In the genomic region with DNA sequence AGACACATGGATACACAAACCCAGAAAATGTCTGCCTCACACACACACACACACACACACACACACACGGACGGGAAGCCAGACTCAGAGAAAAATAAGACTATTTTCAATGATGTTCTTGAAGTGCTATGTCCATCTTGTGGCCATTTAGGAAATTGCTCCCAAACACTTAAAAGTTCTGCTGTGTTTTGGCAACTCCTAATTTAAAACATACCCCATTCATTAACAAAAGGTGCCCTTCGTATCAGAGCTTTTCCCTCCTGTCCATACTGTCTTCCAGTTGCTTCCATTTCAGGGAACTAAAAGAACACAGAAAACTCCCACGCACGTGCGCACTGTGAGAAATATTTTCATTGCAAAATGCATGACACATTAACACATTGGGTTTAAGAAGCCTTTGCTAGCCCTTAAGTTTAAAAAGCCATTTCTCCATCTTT, we compare ENCODE assay signal across 8 cellular contexts. TPM values are rescaled to one million over a fixed set of nuclear protein-coding genes. Genes with fewer than 3 reads are reported as not detected.
DNase-seq lines count a peak whose midpoint lies in the region; ATAC-seq, FAIRE-seq and TF ChIP-seq lines count a peak whose summit lies in the region.

No MANE protein-coding gene starts in this region.

- H3K9me2 ChIP-seq in Loucy (replicated peaks; ENCODE audit: low read depth, low read length): no peaks in the 10 kb centered on the region

- no peaks in the 10 kb centered on the region for H3F3A ChIP-seq in Loucy (ENCODE audit: low read depth)

- H2AFZ ChIP-seq in Loucy (ENCODE audit: low read length): peak overlapping the region; percentile 62

- no peaks in the 10 kb centered on the region for H3K9me3 Mint-ChIP-seq in naive B cell

- H3K4me3 ChIP-seq in AG04449 (ENCODE audit: low read depth, low read length) (no peak overlapping the region), Loucy (ENCODE audit: low read length, poor library complexity, severe bottlenecking) (no peak overlapping the region), RWPE2 (ENCODE audit: severe bottlenecking) (no peak overlapping the region)

- TF ChIP-seq CTCF in AG04449 (IDR thresholded peaks at IDR 0.05; ENCODE audit: insufficient read depth, low read length, missing control alignments) (peak; percentile 51), GM12873 (IDR thresholded peaks at IDR 0.05; ENCODE audit: insufficient read depth, low read depth, low read length, missing control alignments) (peak; percentile 73), Loucy (conservative IDR thresholded peaks at IDR 0.05; ENCODE audit: low read length) (peak; percentile 78), RWPE2 (IDR thresholded peaks at IDR 0.05; ENCODE audit: poor library complexity, severe bottlenecking) (peak; percentile 93)

- H3K4me1 Mint-ChIP-seq in naive B cell: peaks cover 0 to 5% (median 0%) of the 10 kb centered on the region in 3 donors

- H3K27me3 ChIP-seq in Loucy (ENCODE audit: insufficient read depth, low read length, poor library complexity, severe bottlenecking): no peaks in the 10 kb centered on the region
- H3K27me3 ChIP-seq in RWPE2 (ENCODE audit: insufficient read depth, poor library complexity, severe bottlenecking): no peaks in the 10 kb centered on the region

- CTCF ChIA-PET in AG04449 (lab: Yijun Ruan, JAX): interaction anchor here (0.6 to 7.1 kb wide), 17 partner anchors 9 to 1061 kb away, joined by 3 to 59 read pairs (median 4); no protein-coding TSS in a partner anchor

- no peaks in the 10 kb centered on the region for H3K79me2 ChIP-seq in Loucy (ENCODE audit: insufficient read depth, low read length)

- no peaks in the 10 kb centered on the region for H3K36me3 ChIP-seq in Loucy (ENCODE audit: insufficient read depth, low read length)
- H3K36me3 ChIP-seq in RWPE2 (ENCODE audit: low read depth): no peaks in the 10 kb centered on the region

- H3K4me1 ChIP-seq in Loucy (ENCODE audit: insufficient read depth, low read length, poor library complexity, severe bottlenecking): no peaks in the 10 kb centered on the region
- no peaks in the 10 kb centered on the region for H3K4me1 ChIP-seq in RWPE2 (ENCODE audit: insufficient read depth, poor library complexity, severe bottlenecking)

- DNase-seq in AG04449 (ENCODE audit: low read depth, low spot score) (peak; percentile 40), RWPE2 (ENCODE audit: low spot score) (no peak), naive B cell (peak; percentile 1), NK-92 (lab: John Stamatoyannopoulos, UW; ENCODE audit: unreplicated experiment) (no peak)

- H3K27ac Mint-ChIP-seq in naive B cell: peak overlapping the region in 1 of 6 donors; percentile 20

- no peaks in the 10 kb centered on the region for H3K36me3 Mint-ChIP-seq in naive B cell

- H3K27me3 Mint-ChIP-seq in naive B cell: peaks cover 10 to 40% (median 33%) of the 10 kb centered on the region in 3 donors

- no peak overlapping the region for H3K4me2 ChIP-seq in Loucy (ENCODE audit: low read depth, low read length, poor library complexity, severe bottlenecking)

- POLR2A ChIA-PET in AG04449 (lab: Yijun Ruan, JAX): no interaction called here

- peak; percentile 66; the same call in 2 of the 3 replicates for ATAC-seq in RWPE2 (ENCODE audit: low read depth)
- no peak for ATAC-seq in naive B cell (ENCODE audit: low read depth in 2 of 2)
- ATAC-seq in GM21423 (IDR thresholded peaks at IDR 0.05; ENCODE audit: unreplicated experiment): no peak

- H3K9me3 ChIP-seq in Loucy (ENCODE audit: insufficient read depth, low read depth, low read length) (no peaks in the 10 kb centered on the region), RWPE2 (ENCODE audit: severe bottlenecking) (no peaks in the 10 kb centered on the region)

- H3K4me3 Mint-ChIP-seq in naive B cell: no peak overlapping the region

- no peak overlapping the region for H3K27ac ChIP-seq in RWPE2 (ENCODE audit: poor library complexity, severe bottlenecking)

- no peak overlapping the region for H3K9ac ChIP-seq in Loucy (ENCODE audit: low read depth, low read length, poor library complexity, severe bottlenecking)

- no peaks in the 10 kb centered on the region for H4K20me1 ChIP-seq in Loucy (ENCODE audit: insufficient read depth, low read length, poor library complexity, severe bottlenecking)

- peak; percentile 35 for FAIRE-seq in endometrium (lab: Jason Lieb, UNC)

RNA-seq across cellular contexts. Expression of a gene that starts 44.6 kb away (rescaled TPM):
- polyA plus RNA-seq in naive B cell (ENCODE audit: low read depth in 6 of 6): not detected

RNA-seq across cellular contexts. Expression of a gene that starts 59.2 kb away (rescaled TPM):
- not detected for polyA plus RNA-seq in naive B cell (ENCODE audit: low read depth in 6 of 6)

Comparison
In these comparisons a context has a peak if more than half of its experiments do, and no peak if none do; other contexts are left out.
1. DNase-seq: peak in AG04449 (single experiment) and naive B cell (single experiment); none in RWPE2 (single experiment) and NK-92 (single experiment).
2. Peak in every context shown above with its lines, with median percentiles within 50 percentile points of each other: CTCF ChIP-seq.